In genomic region chr1:15757575-15758401, GRCh38 we compare ENCODE assay signal across 9 cellular contexts. TPM values are rescaled to one million over a fixed set of nuclear protein-coding genes. Genes with fewer than 3 reads are reported as not detected.
DNase-seq lines count a peak whose midpoint lies in the region; ATAC-seq and TF ChIP-seq lines count a peak whose summit lies in the region.
"Had no signal": no experiment of that assay in that cellular context is flagged by ENCODE, and none has a peak within 500 bp of the region (broad histone marks: within the 10 kb centered on the region; RNA-seq: fewer than 3 reads in every experiment).

No MANE protein-coding gene starts in this region.

- H3K27me3 ChIP-seq in BE2C (peaks cover 6% of the 10 kb centered on the region; the same call in 1 of the 2 replicates), NT2/D1 (ENCODE audit: insufficient read depth, insufficient read length) (peaks cover 23% of the 10 kb centered on the region)

- peaks cover 34 to 37% of the 10 kb centered on the region in 2 donors for H3K27me3 Mint-ChIP-seq in natural killer cell treated with Interleukin-12 subunit alpha and Interleukin-12 subunit beta and Interleukin-15 and Interleukin-18, amount 100 ng/mL, for 72 hours

- H3K36me3 Mint-ChIP-seq in natural killer cell treated with Interleukin-12 subunit alpha and Interleukin-12 subunit beta and Interleukin-15 and Interleukin-18, amount 100 ng/mL, for 72 hours = no peaks in the 10 kb centered on the region

- DNase-seq in BE2C = peak; percentile 52
- DNase-seq in NT2/D1 (ENCODE audit: low read depth, low spot score) = no peak
- DNase-seq in epithelial cell of prostate (ENCODE audit: low read depth, low spot score) = no peak
- DNase-seq in natural killer cell treated with Interleukin-12 subunit alpha and Interleukin-12 subunit beta and Interleukin-15 and Interleukin-18, amount 100 ng/mL, for 72 hours (ENCODE audit: low spot score) = no peak
- no peak for DNase-seq in pons (ENCODE audit: low spot score)
- no peak for DNase-seq in NAMALWA (ENCODE audit: low spot score)

- H3K9me3 ChIP-seq in BE2C (no peaks in the 10 kb centered on the region), NT2/D1 (ENCODE audit: insufficient read depth, low read length) (no peaks in the 10 kb centered on the region)

- peaks cover 0 to 6% of the 10 kb centered on the region in 2 donors for H3K4me1 Mint-ChIP-seq in natural killer cell treated with Interleukin-12 subunit alpha and Interleukin-12 subunit beta and Interleukin-15 and Interleukin-18, amount 100 ng/mL, for 72 hours (ENCODE audit: low read depth in 2 of 2)

- peak overlapping the region; percentile 22 for H3K4me3 Mint-ChIP-seq in natural killer cell treated with Interleukin-12 subunit alpha and Interleukin-12 subunit beta and Interleukin-15 and Interleukin-18, amount 100 ng/mL, for 72 hours

- peak overlapping the region; percentile 80 for H3K9ac ChIP-seq in NT2/D1 (ENCODE audit: insufficient read length, low read depth)

- no peaks in the 10 kb centered on the region for H3K9me3 Mint-ChIP-seq in natural killer cell treated with Interleukin-12 subunit alpha and Interleukin-12 subunit beta and Interleukin-15 and Interleukin-18, amount 100 ng/mL, for 72 hours

- H3K36me3 ChIP-seq in BE2C (no peaks in the 10 kb centered on the region), NT2/D1 (ENCODE audit: insufficient read depth, insufficient read length, low read length) (no peaks in the 10 kb centered on the region)

- ATAC-seq in natural killer cell treated with Interleukin-12 subunit alpha and Interleukin-12 subunit beta and Interleukin-15 and Interleukin-18, amount 100 ng/mL, for 72 hours = peak in 1 of 2 donors; percentile 20
- ATAC-seq in GM21528 (IDR thresholded peaks at IDR 0.05; ENCODE audit: low FRiP score, unreplicated experiment) (no peak), HG02938 (IDR thresholded peaks at IDR 0.05; ENCODE audit: unreplicated experiment) (no peak)

- peaks cover 12% of the 10 kb centered on the region; the same call in 1 of the 2 replicates for H3K4me1 ChIP-seq in BE2C
- peaks cover 22% of the 10 kb centered on the region for H3K4me1 ChIP-seq in NT2/D1 (ENCODE audit: insufficient read depth, insufficient read length)

- TF ChIP-seq CTCF in BE2C (IDR thresholded peaks at IDR 0.05; ENCODE audit: low read depth, low read length) = no peak

- H3K27ac Mint-ChIP-seq in natural killer cell treated with Interleukin-12 subunit alpha and Interleukin-12 subunit beta and Interleukin-15 and Interleukin-18, amount 100 ng/mL, for 72 hours = no peak overlapping the region

- peak overlapping the region; percentile 16 for H3K4me3 ChIP-seq in BE2C (ENCODE audit: low read depth, low read length)
- H3K4me3 ChIP-seq in NT2/D1 (ENCODE audit: insufficient read length, low read depth) = peak overlapping the region; percentile 30

- H3K27ac ChIP-seq in epithelial cell of prostate = peak overlapping the region; percentile 96

RNA-seq across cellular contexts. Expression of gene FBLIM1, which starts 0.8 kb away (rescaled TPM):
- 31.4 TPM for polyA plus RNA-seq in BE2C (2012; ENCODE audit: insufficient read depth, insufficient read length, low read depth)
- not detected for total RNA-seq in natural killer cell treated with Interleukin-12 subunit alpha and Interleukin-12 subunit beta and Interleukin-15 and Interleukin-18, amount 100 ng/mL, for 72 hours

RNA-seq across cellular contexts. Expression of gene TMEM82, which starts 15.5 kb away (rescaled TPM):
- not detected for polyA plus RNA-seq in BE2C (2012; ENCODE audit: insufficient read depth, insufficient read length, low read depth)
- total RNA-seq in natural killer cell treated with Interleukin-12 subunit alpha and Interleukin-12 subunit beta and Interleukin-15 and Interleukin-18, amount 100 ng/mL, for 72 hours = not detected
- total RNA-seq: lower leg skin had no signal

RNA-seq across cellular contexts. Expression of gene SLC25A34, which starts 21.7 kb away (rescaled TPM):
- polyA plus RNA-seq in BE2C (2012; ENCODE audit: insufficient read depth, insufficient read length, low read depth) = 1.4 TPM
- total RNA-seq in natural killer cell treated with Interleukin-12 subunit alpha and Interleukin-12 subunit beta and Interleukin-15 and Interleukin-18, amount 100 ng/mL, for 72 hours = 1 to 10 TPM in 1 of 2 donors, under 1 TPM in 1; 0.88 to 1.9 TPM

RNA-seq across cellular contexts. Expression of gene UQCRHL, which starts 49.7 kb away (rescaled TPM):
- polyA plus RNA-seq in BE2C (2012; ENCODE audit: insufficient read depth, insufficient read length, low read depth) = 1.5 TPM
- total RNA-seq in natural killer cell treated with Interleukin-12 subunit alpha and Interleukin-12 subunit beta and Interleukin-15 and Interleukin-18, amount 100 ng/mL, for 72 hours = 1 to 10 TPM; 1.2 to 2.0 TPM
